23 cellular contexts compared by ENCODE assay signal in the genomic region with DNA sequence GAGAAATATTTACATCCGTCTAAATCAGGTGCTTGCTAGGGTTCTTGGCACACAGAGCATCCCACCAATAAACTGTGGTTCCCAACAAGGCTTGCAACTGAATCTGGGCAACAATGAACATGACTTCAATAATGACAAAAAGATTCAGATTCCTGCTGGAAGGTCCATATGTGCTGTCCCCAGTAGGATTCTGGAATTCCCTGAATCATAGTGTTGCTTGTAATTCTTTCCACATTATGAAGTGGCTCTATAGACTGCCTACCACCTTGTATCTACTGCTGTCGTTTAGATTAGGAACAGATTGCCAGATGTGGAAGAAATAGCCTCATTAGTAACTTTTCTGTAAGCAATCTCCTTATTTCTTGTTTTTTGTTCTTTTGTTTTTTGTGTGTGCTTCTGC.
"Had no signal": no experiment of that assay in that cellular context is flagged by ENCODE, and none has a peak within 500 bp of the region (broad histone marks: within the 10 kb centered on the region; RNA-seq: fewer than 3 reads in every experiment).

No MANE protein-coding gene starts in this region.

- H3K9ac ChIP-seq: SK-N-SH had no signal

- DNase-seq: IMR-90, Karpas-422, KG1, MG63, NCI-H1092, NCI-H1105 treated with DMSO at 0.1 percent for 48 hours, NCI-H1417 treated with DMSO at 0.1 percent for 48 hours, NCI-H146, NCI-H1694 treated with DMSO at 0.1 percent for 48 hours, NCI-H1930, NCI-H2081, NCI-H2107, NCI-H2227 treated with DMSO at 0.1 percent for 48 hours, NCI-H446, NCI-H510A, NCI-H524 treated with DMSO at 0.1 percent for 48 hours, NCI-H69, NCI-H774, Right ventricle myocardium superior, RPMI8226, SIG-M5, SK-N-SH, SW 1271 had no signal

- H3K4me3 ChIP-seq: MG63 had no signal

- H3K9me3 ChIP-seq: MG63, SK-N-SH had no signal

- H3K36me3 ChIP-seq: MG63 had no signal

- H3K27me3 ChIP-seq: MG63 had no signal

- H3K4me2 ChIP-seq: SK-N-SH had no signal
